ENCODE assay signal across 1 cellular context in the genomic region with DNA sequence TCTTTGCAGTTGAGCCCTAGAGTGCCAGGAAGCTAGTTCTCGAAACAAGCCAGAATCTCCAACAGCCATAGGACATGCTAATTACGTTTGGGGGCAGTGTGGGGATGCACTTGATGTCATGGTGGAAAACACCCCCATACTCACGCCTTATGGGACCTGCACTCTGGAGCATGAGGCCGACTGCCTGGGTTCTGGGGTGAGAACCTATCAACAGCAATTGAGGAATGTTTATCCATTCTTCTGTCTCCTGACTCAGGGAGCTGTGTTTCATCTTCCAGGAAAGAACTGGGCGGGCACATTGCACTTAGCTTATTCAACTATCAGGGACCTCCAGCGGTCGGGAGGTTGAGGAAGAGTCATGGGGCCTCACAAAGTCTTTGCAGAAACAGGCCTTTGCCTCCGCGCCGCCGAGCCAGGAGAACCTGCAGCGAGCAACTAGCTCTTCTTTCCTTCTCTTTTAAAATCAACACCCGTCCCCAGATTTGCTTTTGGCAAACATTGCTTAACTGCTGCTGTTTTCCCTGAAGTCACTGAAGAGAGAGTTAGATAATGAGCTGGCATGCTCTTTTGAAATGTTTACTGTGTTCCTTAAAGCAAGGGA.
TF ChIP-seq lines count a peak whose summit lies in the region.

No MANE protein-coding gene starts in this region.

TF ChIP-seq in HepG2, 621 proteins besides CTCF, POLR2A, EP300 and RAD21 (continued from another document and continues in another):
- TF ChIP-seq, protein P1, sequence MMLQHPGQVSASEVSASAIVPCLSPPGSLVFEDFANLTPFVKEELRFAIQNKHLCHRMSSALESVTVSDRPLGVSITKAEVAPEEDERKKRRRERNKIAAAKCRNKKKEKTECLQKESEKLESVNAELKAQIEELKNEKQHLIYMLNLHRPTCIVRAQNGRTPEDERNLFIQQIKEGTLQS (CRISPR knock-in tag; IDR thresholded peaks at IDR 0.05): no peak
- no peak for TF ChIP-seq SMYD3 (CRISPR knock-in tag; IDR thresholded peaks at IDR 0.05)
- TF ChIP-seq, protein P2, sequence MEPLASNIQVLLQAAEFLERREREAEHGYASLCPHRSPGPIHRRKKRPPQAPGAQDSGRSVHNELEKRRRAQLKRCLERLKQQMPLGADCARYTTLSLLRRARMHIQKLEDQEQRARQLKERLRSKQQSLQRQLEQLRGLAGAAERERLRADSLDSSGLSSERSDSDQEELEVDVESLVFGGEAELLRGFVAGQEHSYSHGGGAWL (CRISPR knock-in tag; IDR thresholded peaks at IDR 0.05): no peak; the same call in 1 of the 2 replicates
- no peak for TF ChIP-seq ZNF3 (CRISPR knock-in tag; IDR thresholded peaks at IDR 0.05)
- TF ChIP-seq, protein P3, sequence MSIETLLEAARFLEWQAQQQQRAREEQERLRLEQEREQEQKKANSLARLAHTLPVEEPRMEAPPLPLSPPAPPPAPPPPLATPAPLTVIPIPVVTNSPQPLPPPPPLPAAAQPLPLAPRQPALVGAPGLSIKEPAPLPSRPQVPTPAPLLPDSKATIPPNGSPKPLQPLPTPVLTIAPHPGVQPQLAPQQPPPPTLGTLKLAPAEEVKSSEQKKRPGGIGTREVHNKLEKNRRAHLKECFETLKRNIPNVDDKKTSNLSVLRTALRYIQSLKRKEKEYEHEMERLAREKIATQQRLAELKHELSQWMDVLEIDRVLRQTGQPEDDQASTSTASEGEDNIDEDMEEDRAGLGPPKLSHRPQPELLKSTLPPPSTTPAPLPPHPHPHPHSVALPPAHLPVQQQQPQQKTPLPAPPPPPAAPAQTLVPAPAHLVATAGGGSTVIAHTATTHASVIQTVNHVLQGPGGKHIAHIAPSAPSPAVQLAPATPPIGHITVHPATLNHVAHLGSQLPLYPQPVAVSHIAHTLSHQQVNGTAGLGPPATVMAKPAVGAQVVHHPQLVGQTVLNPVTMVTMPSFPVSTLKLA (IDR thresholded peaks at IDR 0.05): no peak
- TF ChIP-seq, protein P4, sequence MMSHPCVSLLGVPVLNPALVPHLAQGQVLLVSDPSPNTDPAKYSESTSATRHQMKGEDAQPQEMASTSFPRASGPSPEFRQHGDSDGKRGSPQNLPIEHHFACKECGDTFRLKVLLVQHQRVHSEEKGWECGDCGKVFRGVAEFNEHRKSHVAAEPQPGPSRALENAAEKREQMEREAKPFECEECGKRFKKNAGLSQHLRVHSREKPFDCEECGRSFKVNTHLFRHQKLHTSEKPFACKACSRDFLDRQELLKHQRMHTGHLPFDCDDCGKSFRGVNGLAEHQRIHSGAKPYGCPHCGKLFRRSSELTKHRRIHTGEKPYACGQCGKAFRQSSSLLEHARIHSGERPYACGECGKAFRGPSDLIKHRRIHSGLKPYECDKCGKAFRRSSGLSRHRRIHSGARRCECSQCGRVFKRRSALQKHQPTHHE (CRISPR knock-in tag; IDR thresholded peaks at IDR 0.05; ENCODE audit: borderline replicate concordance): no peak
- peak; percentile 44; the same call in 1 of the 2 replicates for TF ChIP-seq KDM6A (CRISPR knock-in tag; IDR thresholded peaks at IDR 0.05; ENCODE audit: low read depth)
- no peak for TF ChIP-seq AGO2 (optimal IDR thresholded peaks at IDR 0.05; ENCODE audit: low read depth, low read length)
- TF ChIP-seq ZNF468 (CRISPR knock-in tag; IDR thresholded peaks at IDR 0.05): no peak
- TF ChIP-seq, protein P5, sequence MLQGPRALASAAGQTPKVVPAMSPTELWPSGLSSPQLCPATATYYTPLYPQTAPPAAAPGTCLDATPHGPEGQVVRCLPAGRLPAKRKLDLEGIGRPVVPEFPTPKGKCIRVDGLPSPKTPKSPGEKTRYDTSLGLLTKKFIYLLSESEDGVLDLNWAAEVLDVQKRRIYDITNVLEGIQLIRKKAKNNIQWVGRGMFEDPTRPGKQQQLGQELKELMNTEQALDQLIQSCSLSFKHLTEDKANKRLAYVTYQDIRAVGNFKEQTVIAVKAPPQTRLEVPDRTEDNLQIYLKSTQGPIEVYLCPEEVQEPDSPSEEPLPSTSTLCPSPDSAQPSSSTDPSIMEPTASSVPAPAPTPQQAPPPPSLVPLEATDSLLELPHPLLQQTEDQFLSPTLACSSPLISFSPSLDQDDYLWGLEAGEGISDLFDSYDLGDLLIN (CRISPR knock-in tag; IDR thresholded peaks at IDR 0.05; ENCODE audit: borderline replicate concordance): no peak
- TF ChIP-seq KLF12 (CRISPR knock-in tag; IDR thresholded peaks at IDR 0.05; ENCODE audit: borderline replicate concordance): no peak
- TF ChIP-seq ZSCAN20 (CRISPR knock-in tag; IDR thresholded peaks at IDR 0.05; ENCODE audit: borderline replicate concordance): no peak
- no peak for TF ChIP-seq DR1 (CRISPR knock-in tag; IDR thresholded peaks at IDR 0.05)
- no peak for TF ChIP-seq ZNF891 (CRISPR knock-in tag; IDR thresholded peaks at IDR 0.05)
- TF ChIP-seq CEBPG (CRISPR knock-in tag; IDR thresholded peaks at IDR 0.05): peak; percentile 97
- TF ChIP-seq HOXA9 (CRISPR knock-in tag; IDR thresholded peaks at IDR 0.05; ENCODE audit: borderline replicate concordance): no peak
- TF ChIP-seq ZBTB8A (CRISPR knock-in tag; IDR thresholded peaks at IDR 0.05; ENCODE audit: borderline replicate concordance, low read depth): no peak
- TF ChIP-seq RAD51 (IDR thresholded peaks at IDR 0.05; ENCODE audit: borderline replicate concordance): no peak
- 0 out of 2 replicates have a peak, but pooled peaks have one; percentile 37 for TF ChIP-seq MEF2D (CRISPR knock-in tag; IDR thresholded peaks at IDR 0.05)
- TF ChIP-seq PPARG (CRISPR knock-in tag; conservative IDR thresholded peaks at IDR 0.05): no peak
- no peak for TF ChIP-seq ZNF772 (CRISPR knock-in tag; IDR thresholded peaks at IDR 0.05)
- no peak for TF ChIP-seq SRY (CRISPR knock-in tag; IDR thresholded peaks at IDR 0.05)
- no peak for TF ChIP-seq HNRNPUL1 (IDR thresholded peaks at IDR 0.05; ENCODE audit: low read depth, low read length)
- no peak for TF ChIP-seq FIP1L1 (IDR thresholded peaks at IDR 0.05; ENCODE audit: borderline replicate concordance, insufficient read depth, low read depth, low read length)
- TF ChIP-seq ATF7-NPFF (CRISPR knock-in tag; IDR thresholded peaks at IDR 0.05; ENCODE audit: low read depth): no peak
- TF ChIP-seq, protein P6, sequence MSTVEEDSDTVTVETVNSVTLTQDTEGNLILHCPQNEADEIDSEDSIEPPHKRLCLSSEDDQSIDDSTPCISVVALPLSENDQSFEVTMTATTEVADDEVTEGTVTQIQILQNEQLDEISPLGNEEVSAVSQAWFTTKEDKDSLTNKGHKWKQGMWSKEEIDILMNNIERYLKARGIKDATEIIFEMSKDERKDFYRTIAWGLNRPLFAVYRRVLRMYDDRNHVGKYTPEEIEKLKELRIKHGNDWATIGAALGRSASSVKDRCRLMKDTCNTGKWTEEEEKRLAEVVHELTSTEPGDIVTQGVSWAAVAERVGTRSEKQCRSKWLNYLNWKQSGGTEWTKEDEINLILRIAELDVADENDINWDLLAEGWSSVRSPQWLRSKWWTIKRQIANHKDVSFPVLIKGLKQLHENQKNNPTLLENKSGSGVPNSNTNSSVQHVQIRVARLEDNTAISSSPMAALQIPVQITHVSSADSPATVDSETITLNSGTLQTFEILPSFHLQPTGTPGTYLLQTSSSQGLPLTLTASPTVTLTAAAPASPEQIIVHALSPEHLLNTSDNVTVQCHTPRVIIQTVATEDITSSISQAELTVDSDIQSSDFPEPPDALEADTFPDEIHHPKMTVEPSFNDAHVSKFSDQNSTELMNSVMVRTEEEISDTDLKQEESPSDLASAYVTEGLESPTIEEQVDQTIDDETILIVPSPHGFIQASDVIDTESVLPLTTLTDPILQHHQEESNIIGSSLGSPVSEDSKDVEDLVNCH (CRISPR knock-in tag; IDR thresholded peaks at IDR 0.05): no peak
- no peak for TF ChIP-seq HDAC6 (IDR thresholded peaks at IDR 0.05; ENCODE audit: low read depth, low read length)
- TF ChIP-seq, protein P7, sequence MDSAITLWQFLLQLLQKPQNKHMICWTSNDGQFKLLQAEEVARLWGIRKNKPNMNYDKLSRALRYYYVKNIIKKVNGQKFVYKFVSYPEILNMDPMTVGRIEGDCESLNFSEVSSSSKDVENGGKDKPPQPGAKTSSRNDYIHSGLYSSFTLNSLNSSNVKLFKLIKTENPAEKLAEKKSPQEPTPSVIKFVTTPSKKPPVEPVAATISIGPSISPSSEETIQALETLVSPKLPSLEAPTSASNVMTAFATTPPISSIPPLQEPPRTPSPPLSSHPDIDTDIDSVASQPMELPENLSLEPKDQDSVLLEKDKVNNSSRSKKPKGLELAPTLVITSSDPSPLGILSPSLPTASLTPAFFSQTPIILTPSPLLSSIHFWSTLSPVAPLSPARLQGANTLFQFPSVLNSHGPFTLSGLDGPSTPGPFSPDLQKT (CRISPR knock-in tag; IDR thresholded peaks at IDR 0.05; ENCODE audit: borderline replicate concordance): no peak
- TF ChIP-seq ZNF143 (CRISPR knock-in tag; IDR thresholded peaks at IDR 0.05): no peak
- TF ChIP-seq FLYWCH1 (CRISPR knock-in tag; IDR thresholded peaks at IDR 0.05): no peak
- no peak for TF ChIP-seq NR2F2 (IDR thresholded peaks at IDR 0.05; ENCODE audit: borderline replicate concordance, low read depth)
- TF ChIP-seq, protein P8, sequence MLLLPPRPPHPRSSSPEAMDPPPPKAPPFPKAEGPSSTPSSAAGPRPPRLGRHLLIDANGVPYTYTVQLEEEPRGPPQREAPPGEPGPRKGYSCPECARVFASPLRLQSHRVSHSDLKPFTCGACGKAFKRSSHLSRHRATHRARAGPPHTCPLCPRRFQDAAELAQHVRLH (CRISPR knock-in tag; IDR thresholded peaks at IDR 0.05; ENCODE audit: borderline replicate concordance, low read depth): peak; percentile 21; the same call in 1 of the 2 replicates
- TF ChIP-seq ZNF296 (CRISPR knock-in tag; conservative IDR thresholded peaks at IDR 0.05): no peak
- TF ChIP-seq ASH2L (IDR thresholded peaks at IDR 0.05; ENCODE audit: insufficient read length, low read depth, low read length): no peak
- TF ChIP-seq, protein P9, sequence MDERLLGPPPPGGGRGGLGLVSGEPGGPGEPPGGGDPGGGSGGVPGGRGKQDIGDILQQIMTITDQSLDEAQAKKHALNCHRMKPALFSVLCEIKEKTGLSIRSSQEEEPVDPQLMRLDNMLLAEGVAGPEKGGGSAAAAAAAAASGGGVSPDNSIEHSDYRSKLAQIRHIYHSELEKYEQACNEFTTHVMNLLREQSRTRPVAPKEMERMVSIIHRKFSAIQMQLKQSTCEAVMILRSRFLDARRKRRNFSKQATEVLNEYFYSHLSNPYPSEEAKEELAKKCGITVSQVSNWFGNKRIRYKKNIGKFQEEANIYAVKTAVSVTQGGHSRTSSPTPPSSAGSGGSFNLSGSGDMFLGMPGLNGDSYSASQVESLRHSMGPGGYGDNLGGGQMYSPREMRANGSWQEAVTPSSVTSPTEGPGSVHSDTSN (CRISPR knock-in tag; IDR thresholded peaks at IDR 0.05): no peak
- TF ChIP-seq REL (CRISPR knock-in tag; conservative IDR thresholded peaks at IDR 0.05): no peak
- TF ChIP-seq ZNF367 (CRISPR knock-in tag; IDR thresholded peaks at IDR 0.05; ENCODE audit: borderline replicate concordance): no peak
- TF ChIP-seq ZNF773 (CRISPR knock-in tag; IDR thresholded peaks at IDR 0.05; ENCODE audit: borderline replicate concordance): no peak
- no peak for TF ChIP-seq KLF13 (CRISPR knock-in tag; IDR thresholded peaks at IDR 0.05)
- TF ChIP-seq, protein P10, sequence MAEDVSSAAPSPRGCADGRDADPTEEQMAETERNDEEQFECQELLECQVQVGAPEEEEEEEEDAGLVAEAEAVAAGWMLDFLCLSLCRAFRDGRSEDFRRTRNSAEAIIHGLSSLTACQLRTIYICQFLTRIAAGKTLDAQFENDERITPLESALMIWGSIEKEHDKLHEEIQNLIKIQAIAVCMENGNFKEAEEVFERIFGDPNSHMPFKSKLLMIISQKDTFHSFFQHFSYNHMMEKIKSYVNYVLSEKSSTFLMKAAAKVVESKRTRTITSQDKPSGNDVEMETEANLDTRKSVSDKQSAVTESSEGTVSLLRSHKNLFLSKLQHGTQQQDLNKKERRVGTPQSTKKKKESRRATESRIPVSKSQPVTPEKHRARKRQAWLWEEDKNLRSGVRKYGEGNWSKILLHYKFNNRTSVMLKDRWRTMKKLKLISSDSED (CRISPR knock-in tag; IDR thresholded peaks at IDR 0.05): no peak
- TF ChIP-seq, protein P11, sequence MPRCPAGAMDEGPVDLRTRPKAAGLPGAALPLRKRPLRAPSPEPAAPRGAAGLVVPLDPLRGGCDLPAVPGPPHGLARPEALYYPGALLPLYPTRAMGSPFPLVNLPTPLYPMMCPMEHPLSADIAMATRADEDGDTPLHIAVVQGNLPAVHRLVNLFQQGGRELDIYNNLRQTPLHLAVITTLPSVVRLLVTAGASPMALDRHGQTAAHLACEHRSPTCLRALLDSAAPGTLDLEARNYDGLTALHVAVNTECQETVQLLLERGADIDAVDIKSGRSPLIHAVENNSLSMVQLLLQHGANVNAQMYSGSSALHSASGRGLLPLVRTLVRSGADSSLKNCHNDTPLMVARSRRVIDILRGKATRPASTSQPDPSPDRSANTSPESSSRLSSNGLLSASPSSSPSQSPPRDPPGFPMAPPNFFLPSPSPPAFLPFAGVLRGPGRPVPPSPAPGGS (CRISPR knock-in tag; IDR thresholded peaks at IDR 0.05): no peak
- peak; percentile 56; the same call in 1 of the 2 replicates for TF ChIP-seq NFIC (IDR thresholded peaks at IDR 0.05; ENCODE audit: low read length)
- no peak for TF ChIP-seq RBM39 (IDR thresholded peaks at IDR 0.05; ENCODE audit: low read depth, low read length, poor library complexity, severe bottlenecking)
- no peak for TF ChIP-seq ZNF34 (CRISPR knock-in tag; IDR thresholded peaks at IDR 0.05; ENCODE audit: borderline replicate concordance)
- TF ChIP-seq PHF20 (CRISPR knock-in tag; IDR thresholded peaks at IDR 0.05): no peak
- TF ChIP-seq, protein P12, sequence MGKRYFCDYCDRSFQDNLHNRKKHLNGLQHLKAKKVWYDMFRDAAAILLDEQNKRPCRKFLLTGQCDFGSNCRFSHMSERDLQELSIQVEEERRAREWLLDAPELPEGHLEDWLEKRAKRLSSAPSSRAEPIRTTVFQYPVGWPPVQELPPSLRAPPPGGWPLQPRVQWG (CRISPR knock-in tag; IDR thresholded peaks at IDR 0.05; ENCODE audit: borderline replicate concordance, low read depth): no peak
- no peak for TF ChIP-seq ZNF30 (CRISPR knock-in tag; IDR thresholded peaks at IDR 0.05)
- TF ChIP-seq ZNF207 (IDR thresholded peaks at IDR 0.05; ENCODE audit: borderline replicate concordance): no peak
- TF ChIP-seq ZNF629 (CRISPR knock-in tag; conservative IDR thresholded peaks at IDR 0.05): no peak
- no peak for TF ChIP-seq POLR2AphosphoS2 (IDR thresholded peaks at IDR 0.05; ENCODE audit: low read depth, low read length)
- no peak for TF ChIP-seq REPIN1 (CRISPR knock-in tag; IDR thresholded peaks at IDR 0.05; ENCODE audit: borderline replicate concordance, low read depth)
- no peak for TF ChIP-seq SCMH1 (CRISPR knock-in tag; IDR thresholded peaks at IDR 0.05; ENCODE audit: borderline replicate concordance)
- TF ChIP-seq KMT2A (CRISPR knock-in tag; IDR thresholded peaks at IDR 0.05): no peak
- TF ChIP-seq BHLHE40 (IDR thresholded peaks at IDR 0.05; ENCODE audit: low read length): no peak
- TF ChIP-seq GZF1 (CRISPR knock-in tag; IDR thresholded peaks at IDR 0.05): no peak
- TF ChIP-seq, protein P13, sequence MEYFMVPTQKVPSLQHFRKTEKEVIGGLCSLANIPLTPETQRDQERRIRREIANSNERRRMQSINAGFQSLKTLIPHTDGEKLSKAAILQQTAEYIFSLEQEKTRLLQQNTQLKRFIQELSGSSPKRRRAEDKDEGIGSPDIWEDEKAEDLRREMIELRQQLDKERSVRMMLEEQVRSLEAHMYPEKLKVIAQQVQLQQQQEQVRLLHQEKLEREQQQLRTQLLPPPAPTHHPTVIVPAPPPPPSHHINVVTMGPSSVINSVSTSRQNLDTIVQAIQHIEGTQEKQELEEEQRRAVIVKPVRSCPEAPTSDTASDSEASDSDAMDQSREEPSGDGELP (IDR thresholded peaks at IDR 0.05; ENCODE audit: borderline replicate concordance, low read depth): peak; percentile 43; the same call in 1 of the 2 replicates
- 0 out of 2 replicates have a peak, but pooled peaks have one; percentile 62 for TF ChIP-seq ZBTB3 (CRISPR knock-in tag; IDR thresholded peaks at IDR 0.05; ENCODE audit: borderline replicate concordance, low read depth)
- no peak for TF ChIP-seq XBP1 (CRISPR knock-in tag; IDR thresholded peaks at IDR 0.05)
